ENCODE assay signal across 1 cellular context in the genomic region with DNA sequence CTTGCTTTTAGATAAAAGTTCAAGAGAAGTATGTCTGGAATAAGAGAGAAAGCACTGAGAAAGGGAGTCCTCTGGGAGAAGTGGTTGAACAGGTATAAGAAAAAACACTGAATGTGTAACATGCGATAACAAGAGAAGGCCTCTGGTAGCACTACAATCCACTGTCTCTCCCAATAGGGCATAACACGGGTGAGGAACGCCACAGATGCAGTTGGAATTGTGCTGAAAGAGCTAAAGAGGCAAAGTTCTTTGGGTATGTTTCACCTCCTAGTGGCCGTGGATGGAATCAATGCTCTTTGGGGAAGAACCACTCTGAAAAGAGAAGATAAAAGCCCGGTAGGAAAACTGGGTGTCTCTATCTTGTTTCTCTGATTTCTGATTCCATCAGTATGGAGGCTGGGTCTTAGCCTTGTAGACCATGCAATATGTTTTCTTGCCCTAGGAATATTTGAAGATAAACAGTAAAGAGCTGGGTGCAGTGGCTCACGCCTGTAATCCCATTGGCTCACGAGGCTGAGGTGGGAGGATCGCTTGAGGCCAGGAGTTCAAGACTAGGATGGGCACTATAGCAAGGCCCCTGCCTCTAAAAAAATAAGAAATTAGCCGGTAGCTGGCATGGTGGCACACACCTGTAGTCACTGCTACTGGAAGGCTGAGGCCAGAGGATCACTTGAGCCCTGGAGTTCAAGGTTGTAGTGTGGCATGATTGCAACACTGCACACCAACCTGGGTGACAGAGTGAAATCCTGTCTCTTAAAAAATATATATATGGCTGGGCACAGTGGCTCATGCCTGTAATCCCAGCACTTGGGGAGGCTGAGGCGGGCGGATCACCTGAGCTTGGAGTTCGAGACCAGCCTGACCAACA.
A peak's percentile ranks its signal among the peaks of the same experiment; 100 is the strongest.
TF ChIP-seq lines count a peak whose summit lies in the region.

No MANE protein-coding gene starts in this region.

TF ChIP-seq in K562, 482 proteins besides CTCF, POLR2A, EP300 and RAD21:
- TF ChIP-seq C11orf30 (IDR thresholded peaks at IDR 0.05; ENCODE audit: low read depth) = 0 out of 2 replicates have a peak, but pooled peaks have one; percentile 12
- TF ChIP-seq, protein P1, sequence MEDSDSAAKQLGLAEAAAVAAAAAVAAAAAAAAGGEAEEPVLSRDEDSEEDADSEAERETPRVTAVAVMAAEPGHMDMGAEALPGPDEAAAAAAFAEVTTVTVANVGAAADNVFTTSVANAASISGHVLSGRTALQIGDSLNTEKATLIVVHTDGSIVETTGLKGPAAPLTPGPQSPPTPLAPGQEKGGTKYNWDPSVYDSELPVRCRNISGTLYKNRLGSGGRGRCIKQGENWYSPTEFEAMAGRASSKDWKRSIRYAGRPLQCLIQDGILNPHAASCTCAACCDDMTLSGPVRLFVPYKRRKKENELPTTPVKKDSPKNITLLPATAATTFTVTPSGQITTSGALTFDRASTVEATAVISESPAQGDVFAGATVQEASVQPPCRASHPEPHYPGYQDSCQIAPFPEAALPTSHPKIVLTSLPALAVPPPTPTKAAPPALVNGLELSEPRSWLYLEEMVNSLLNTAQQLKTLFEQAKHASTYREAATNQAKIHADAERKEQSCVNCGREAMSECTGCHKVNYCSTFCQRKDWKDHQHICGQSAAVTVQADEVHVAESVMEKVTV (CRISPR knock-in tag; IDR thresholded peaks at IDR 0.05) = peak; percentile 40; the same call in 1 of the 2 replicates
- no peak for TF ChIP-seq ZNF197 (CRISPR knock-in tag; IDR thresholded peaks at IDR 0.05; ENCODE audit: low read depth)
- no peak for TF ChIP-seq ZZZ3 (IDR thresholded peaks at IDR 0.05)
- TF ChIP-seq, protein P2, sequence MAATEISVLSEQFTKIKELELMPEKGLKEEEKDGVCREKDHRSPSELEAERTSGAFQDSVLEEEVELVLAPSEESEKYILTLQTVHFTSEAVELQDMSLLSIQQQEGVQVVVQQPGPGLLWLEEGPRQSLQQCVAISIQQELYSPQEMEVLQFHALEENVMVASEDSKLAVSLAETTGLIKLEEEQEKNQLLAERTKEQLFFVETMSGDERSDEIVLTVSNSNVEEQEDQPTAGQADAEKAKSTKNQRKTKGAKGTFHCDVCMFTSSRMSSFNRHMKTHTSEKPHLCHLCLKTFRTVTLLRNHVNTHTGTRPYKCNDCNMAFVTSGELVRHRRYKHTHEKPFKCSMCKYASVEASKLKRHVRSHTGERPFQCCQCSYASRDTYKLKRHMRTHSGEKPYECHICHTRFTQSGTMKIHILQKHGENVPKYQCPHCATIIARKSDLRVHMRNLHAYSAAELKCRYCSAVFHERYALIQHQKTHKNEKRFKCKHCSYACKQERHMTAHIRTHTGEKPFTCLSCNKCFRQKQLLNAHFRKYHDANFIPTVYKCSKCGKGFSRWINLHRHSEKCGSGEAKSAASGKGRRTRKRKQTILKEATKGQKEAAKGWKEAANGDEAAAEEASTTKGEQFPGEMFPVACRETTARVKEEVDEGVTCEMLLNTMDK (IDR thresholded peaks at IDR 0.05; ENCODE audit: borderline replicate concordance, insufficient read depth, low read depth, low read length, poor library complexity, severe bottlenecking) = peak; percentile 34
- TF ChIP-seq, protein P3, sequence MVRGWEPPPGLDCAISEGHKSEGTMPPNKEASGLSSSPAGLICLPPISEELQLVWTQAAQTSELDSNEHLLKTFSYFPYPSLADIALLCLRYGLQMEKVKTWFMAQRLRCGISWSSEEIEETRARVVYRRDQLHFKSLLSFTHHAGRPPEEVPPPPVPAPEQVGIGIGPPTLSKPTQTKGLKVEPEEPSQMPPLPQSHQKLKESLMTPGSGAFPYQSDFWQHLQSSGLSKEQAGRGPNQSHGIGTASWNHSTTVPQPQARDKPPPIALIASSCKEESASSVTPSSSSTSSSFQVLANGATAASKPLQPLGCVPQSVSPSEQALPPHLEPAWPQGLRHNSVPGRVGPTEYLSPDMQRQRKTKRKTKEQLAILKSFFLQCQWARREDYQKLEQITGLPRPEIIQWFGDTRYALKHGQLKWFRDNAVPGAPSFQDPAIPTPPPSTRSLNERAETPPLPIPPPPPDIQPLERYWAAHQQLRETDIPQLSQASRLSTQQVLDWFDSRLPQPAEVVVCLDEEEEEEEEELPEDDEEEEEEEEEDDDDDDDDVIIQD (CRISPR knock-in tag; IDR thresholded peaks at IDR 0.05) = no peak
- TF ChIP-seq EZH2 (IDR thresholded peaks at IDR 0.05; ENCODE audit: borderline replicate concordance, low read depth, low read length) = no peak
- TF ChIP-seq LARP7 (IDR thresholded peaks at IDR 0.05) = no peak
- no peak for TF ChIP-seq RBM17 (IDR thresholded peaks at IDR 0.05; ENCODE audit: borderline replicate concordance, low read depth, low read length)
- TF ChIP-seq ILF3 (IDR thresholded peaks at IDR 0.05; ENCODE audit: borderline replicate concordance) = no peak
- TF ChIP-seq HEY1 (CRISPR knock-in tag; IDR thresholded peaks at IDR 0.05; ENCODE audit: borderline replicate concordance) = no peak
- no peak for TF ChIP-seq POLR2B (IDR thresholded peaks at IDR 0.05; ENCODE audit: low read depth, partially characterized antibody)
